In the genomic region with DNA sequence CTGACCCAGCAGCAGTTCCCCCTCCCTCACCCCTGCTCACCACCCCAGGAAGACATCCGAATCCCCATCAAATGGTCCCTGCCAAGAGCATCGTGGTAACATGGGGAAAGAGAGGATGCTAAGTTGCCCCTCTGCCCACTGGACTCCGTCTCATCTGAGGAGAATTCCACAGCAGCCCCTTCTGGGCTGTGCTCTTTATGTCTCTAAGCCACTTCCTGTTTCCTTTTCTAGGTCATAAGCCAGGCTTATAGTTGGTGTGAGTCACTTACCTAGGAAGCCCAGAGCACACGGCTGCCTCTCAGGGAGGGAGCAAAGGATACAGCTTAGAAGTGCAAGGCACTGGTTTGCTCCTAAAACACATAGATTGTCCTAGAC, we compare ENCODE assay signal across 8 cellular contexts.
DNase-seq lines count a peak whose midpoint lies in the region; ATAC-seq and TF ChIP-seq lines count a peak whose summit lies in the region.

No MANE protein-coding gene starts in this region.

- peaks cover 3 to 31% (median 18%) of the 10 kb centered on the region in 3 donors for H3K36me3 Mint-ChIP-seq in naive thymus-derived CD8-positive, alpha-beta T cell

- DNase-seq in HCT116 (ENCODE audit: low read depth, low spot score) (no peak), SW 1271 (lab: John Stamatoyannopoulos, UW) (peak; percentile 19 to 66), breast epithelium (ENCODE audit: low spot score in 2 of 2) (no peak), posterior vena cava (ENCODE audit: low spot score) (no peak)
- peak in 6 of 10 donors; percentile 14 to 54 (median 38) for DNase-seq in naive thymus-derived CD8-positive, alpha-beta T cell

- H3K36me3 ChIP-seq in BLaER1 treated with 17β-estradiol and CSF1 and Interleukin-3, amounts not matched to agents 10 nM and 100 nM, result no peaks in the 10 kb centered on the region
- H3K36me3 ChIP-seq in HCT116 (ENCODE audit: control insufficient read depth in 1 of 2, insufficient read depth in 2 of 2, low read length in 2 of 2), result 0 out of 4 replicates have a peak, but pooled peaks cover 0 to under 1% of the 10 kb centered on the region in 2 experiments
- no peaks in the 10 kb centered on the region for H3K36me3 ChIP-seq in breast epithelium

- peak; percentile 88 for ATAC-seq in HCT116
- peak; percentile 76 to 85 for ATAC-seq in naive thymus-derived CD8-positive, alpha-beta T cell
- ATAC-seq in HG03280 (IDR thresholded peaks at IDR 0.05; ENCODE audit: unreplicated experiment), result no peak
- ATAC-seq in GM18517 (IDR thresholded peaks at IDR 0.05; ENCODE audit: unreplicated experiment), result no peak

- peak overlapping the region; percentile 91 to 98 (median 96) for H3K27ac Mint-ChIP-seq in naive thymus-derived CD8-positive, alpha-beta T cell

- TF ChIP-seq CTCF in HCT116 (IDR thresholded peaks at IDR 0.05 in 2 of 3, conservative IDR thresholded peaks at IDR 0.05 in 1 of 3; ENCODE audit: borderline replicate concordance in 1 of 3, insufficient read depth in 1 of 3, low read depth in 2 of 3, low read length in 2 of 3) (no peak), breast epithelium (IDR thresholded peaks at IDR 0.05) (no peak)

- RAD21 ChIA-PET in HCT116 (lab: Charles Lee; ENCODE audit: low non-redundant PET in 1 of 2, low total read pairs in 2 of 2, uncharacterized antibody in 2 of 2, unreplicated experiment in 2 of 2), result no interaction called here

- BruUV-seq in HCT116 (replicated peaks; lab: Mats Ljungman, UMichigan), result no TSS peak

- no peaks in the 10 kb centered on the region for H4K20me1 ChIP-seq in BLaER1 treated with 17β-estradiol and CSF1 and Interleukin-3, amounts not matched to agents 10 nM and 100 nM
- H4K20me1 ChIP-seq in HCT116 (ENCODE audit: insufficient read depth), result no peaks in the 10 kb centered on the region

- TF ChIP-seq RAD21 in HCT116 (IDR thresholded peaks at IDR 0.05; ENCODE audit: low read depth), result peak; percentile 15; the same call in 1 of the 2 replicates

- H3K9me2 ChIP-seq in HCT116 (ENCODE audit: insufficient read depth), result no peaks in the 10 kb centered on the region

- intact Hi-C loops in HCT116 (cut with micrococcal nuclease), result no loop called here
- intact Hi-C loops in breast epithelium (cut with DNase I; ENCODE audit: low total_unique reads), result no loop called here
- intact Hi-C loops in posterior vena cava (cut with DNase I), result no loop called here

- no peaks in the 10 kb centered on the region for H3K79me2 ChIP-seq in HCT116 (ENCODE audit: insufficient read depth, low read length)

- peak overlapping the region in 10 of 11 experiments; percentile 21 to 92 (median 72); a peak in 16 of 22 replicates for H3K9ac ChIP-seq in BLaER1 treated with 17β-estradiol and CSF1 and Interleukin-3, amounts not matched to agents 10 nM and 100 nM
- H3K9ac ChIP-seq in HCT116 (ENCODE audit: low read length), result peak overlapping the region; percentile 47

- H3K9me3 Mint-ChIP-seq in naive thymus-derived CD8-positive, alpha-beta T cell, result no peaks in the 10 kb centered on the region

- H2AFZ ChIP-seq in HCT116 (ENCODE audit: low read depth, low read length, poor library complexity, severe bottlenecking), result no peak overlapping the region

- POLR2A ChIA-PET in HCT116 (lab: Charles Lee), result interaction anchor here (1.2 to 1.9 kb wide), 2 partner anchors 21 to 176 kb away, joined by 3 to 9 read pairs; no protein-coding TSS in a partner anchor
- POLR2A ChIA-PET in naive thymus-derived CD8-positive, alpha-beta T cell (lab: Charles Lee), result interaction anchor here (1.0 to 2.1 kb wide), 12 partner anchors 9 to 179 kb away, joined by 3 to 14 read pairs (median 4); partner anchors contain the start of gene ARF6

- no peaks in the 10 kb centered on the region for H3K27me3 Mint-ChIP-seq in naive thymus-derived CD8-positive, alpha-beta T cell

- H3K4me3 Mint-ChIP-seq in naive thymus-derived CD8-positive, alpha-beta T cell, result peak overlapping the region; percentile 50 to 89 (median 81)

- H3K4me2 ChIP-seq in BLaER1 treated with 17β-estradiol and CSF1 and Interleukin-3, amounts not matched to agents 10 nM and 100 nM, result peak overlapping the region; percentile 65 to 97 (median 84)
- peak overlapping the region; percentile 53 for H3K4me2 ChIP-seq in HCT116 (ENCODE audit: low read length)

- H3K4me1 Mint-ChIP-seq in naive thymus-derived CD8-positive, alpha-beta T cell, result peaks cover 35 to 75% (median 58%) of the 10 kb centered on the region in 4 donors

- peak overlapping the region in 3 of 10 experiments; percentile 25 to 50 (median 29); a peak in 4 of 20 replicates for H3K4me3 ChIP-seq in BLaER1 treated with 17β-estradiol and CSF1 and Interleukin-3, amounts not matched to agents 10 nM and 100 nM
- peak overlapping the region in 1 of 2 experiments; percentile 17; a peak in 1 of 4 replicates for H3K4me3 ChIP-seq in HCT116 (replicated peaks in 1 of 2; ENCODE audit: low read depth in 1 of 2, low read length in 2 of 2)
- H3K4me3 ChIP-seq in breast epithelium, result no peak overlapping the region

- H3K4me1 ChIP-seq in BLaER1 treated with 17β-estradiol and CSF1 and Interleukin-3, amounts not matched to agents 10 nM and 100 nM, result peaks cover 51 to 97% (median 74%) of the 10 kb centered on the region in 10 experiments
- peaks cover 23 to 55% of the 10 kb centered on the region in 2 experiments for H3K4me1 ChIP-seq in HCT116 (ENCODE audit: control insufficient read depth in 1 of 2, insufficient read depth in 2 of 2, low read length in 2 of 2)
- H3K4me1 ChIP-seq in breast epithelium, result peaks cover 10 to 36% of the 10 kb centered on the region in 2 donors

- TF ChIP-seq POLR2A in HCT116 (IDR thresholded peaks at IDR 0.05; ENCODE audit: borderline replicate concordance, extremely low read depth, insufficient read depth, insufficient read length) (no peak), breast epithelium (IDR thresholded peaks at IDR 0.05) (no peak)

- H3K27ac ChIP-seq in BLaER1 treated with 17β-estradiol and CSF1 and Interleukin-3, amounts not matched to agents 10 nM and 100 nM, result peak overlapping the region in 10 of 11 experiments; percentile 69 to 100 (median 84); a peak in 21 of 22 replicates
- H3K27ac ChIP-seq in HCT116 (ENCODE audit: low read depth, low read length) (peak overlapping the region; percentile 14), breast epithelium (peak overlapping the region; percentile 85 to 94)

- H3K27me3 ChIP-seq in BLaER1 treated with 17β-estradiol and CSF1 and Interleukin-3, amounts not matched to agents 10 nM and 100 nM, result no peaks in the 10 kb centered on the region
- H3K27me3 ChIP-seq in HCT116 (ENCODE audit: insufficient read depth, low read length) (no peaks in the 10 kb centered on the region), breast epithelium (no peaks in the 10 kb centered on the region)

- CTCF ChIA-PET in HCT116 (lab: Charles Lee), result no interaction called here

- H3K9me3 ChIP-seq in BLaER1 treated with 17β-estradiol and CSF1 and Interleukin-3, amounts not matched to agents 10 nM and 100 nM (replicated peaks in 1 of 11), result no peaks in the 10 kb centered on the region; a peak in 1 of 22 replicates
- H3K9me3 ChIP-seq in HCT116 (ENCODE audit: control insufficient read depth in 1 of 2, insufficient read depth in 1 of 2, low read depth in 1 of 2, low read length in 2 of 2), result no peaks in the 10 kb centered on the region; a peak in 1 of 4 replicates
- no peaks in the 10 kb centered on the region for H3K9me3 ChIP-seq in breast epithelium

TF ChIP-seq in HCT116, 20 proteins besides CTCF, POLR2A, EP300 and RAD21:
- TF ChIP-seq EGR1 (IDR thresholded peaks at IDR 0.05; ENCODE audit: low read depth) (no peak), JUND (IDR thresholded peaks at IDR 0.05) (peak; percentile 56; the same call in 1 of the 2 replicates), ELF1 (IDR thresholded peaks at IDR 0.05; ENCODE audit: borderline replicate concordance, low read depth) (no peak; the same call in 1 of the 2 replicates), SP1 (IDR thresholded peaks at IDR 0.05; ENCODE audit: low read depth) (peak; percentile 36; the same call in 1 of the 2 replicates), CBX3 (IDR thresholded peaks at IDR 0.05; ENCODE audit: low read depth) (no peak), SRF (IDR thresholded peaks at IDR 0.05; ENCODE audit: low read depth) (peak; percentile 52; the same call in 1 of the 2 replicates), MAX (IDR thresholded peaks at IDR 0.05) (0 out of 2 replicates have a peak, but pooled peaks have one; percentile 42)

Comparison
In these comparisons a context has a peak if more than half of its experiments do, and no peak if none do; other contexts are left out.
1. H3K27ac ChIP-seq: peak in every context shown above with its lines; median percentile 90 in breast epithelium; 84 in BLaER1 treated with 17β-estradiol and CSF1 and Interleukin-3, amounts not matched to agents 10 nM and 100 nM; 14 in HCT116.
2. ATAC-seq: peak in HCT116 (single experiment) and naive thymus-derived CD8-positive, alpha-beta T cell (2 of 2); none in HG03280 (single experiment) and GM18517 (single experiment).
3. DNase-seq: peak in SW 1271 (2 of 2) and naive thymus-derived CD8-positive, alpha-beta T cell (6 of 10); none in HCT116 (single experiment), breast epithelium (0 of 2) and posterior vena cava (single experiment).